ENCODE assay signal across 15 cellular contexts in genomic region chr21:43936186-43936967, GRCh38.
A peak's percentile ranks its signal among the peaks of the same experiment; 100 is the strongest.
DNase-seq lines count a peak whose midpoint lies in the region; ATAC-seq and TF ChIP-seq lines count a peak whose summit lies in the region.
"Had no signal": no experiment of that assay in that cellular context is flagged by ENCODE, and none has a peak within 500 bp of the region (broad histone marks: within the 10 kb centered on the region; RNA-seq: fewer than 3 reads in every experiment).

No MANE protein-coding gene starts in this region.

- no peaks in the 10 kb centered on the region for H3K9me3 ChIP-seq in breast epithelium
- no peaks in the 10 kb centered on the region for H3K9me3 ChIP-seq in mammary epithelial cell (replicated peaks; ENCODE audit: insufficient read depth, low read length)
- no peaks in the 10 kb centered on the region for H3K9me3 ChIP-seq in esophagus muscularis mucosa
- H3K9me3 ChIP-seq in thyroid gland, result no peaks in the 10 kb centered on the region
- H3K9me3 ChIP-seq: MG63 had no signal

- H3K9ac ChIP-seq in mammary epithelial cell (ENCODE audit: insufficient read depth, low read length), result no peak overlapping the region

- intact Hi-C loops in breast epithelium (cut with DNase I; ENCODE audit: low total_unique reads) (loop anchor here (5.0 kb wide), 1 partner anchor 69 kb away; the partner anchor contains the start of gene AGPAT3), mammary epithelial cell (cut with micrococcal nuclease) (no loop called here), esophagus muscularis mucosa (cut with DNase I) (loop anchor here (5.0 kb wide), 1 partner anchor 69 kb away; the partner anchor contains the start of gene AGPAT3), thyroid gland (cut with DNase I) (no loop called here)

- in situ Hi-C loops in mammary epithelial cell (cut with MboI; ENCODE audit: low sequenced_read_pairs in 2 of 2), result no loop called here

- TF ChIP-seq CTCF in breast epithelium (IDR thresholded peaks at IDR 0.05) (no peak), mammary epithelial cell (conservative IDR thresholded peaks at IDR 0.05 in 1 of 2, IDR thresholded peaks at IDR 0.05 in 1 of 2; ENCODE audit: extremely low read depth in 1 of 2, insufficient read depth in 1 of 2, low read depth in 1 of 2, low read length in 2 of 2) (no peak), esophagus muscularis mucosa (IDR thresholded peaks at IDR 0.05) (no peak), neural crest cell (conservative IDR thresholded peaks at IDR 0.05) (no peak), thyroid gland (IDR thresholded peaks at IDR 0.05) (no peak)

- peaks cover 0 to 8% of the 10 kb centered on the region in 2 donors for H3K4me1 ChIP-seq in breast epithelium
- peaks cover 4% of the 10 kb centered on the region for H3K4me1 ChIP-seq in mammary epithelial cell (ENCODE audit: insufficient read depth, low read length)
- H3K4me1 ChIP-seq in esophagus muscularis mucosa, result peaks cover 27 to 43% (median 35%) of the 10 kb centered on the region in 4 donors
- peaks cover 21 to 30% of the 10 kb centered on the region in 2 donors for H3K4me1 ChIP-seq in thyroid gland

- TF ChIP-seq POLR2A in breast epithelium (IDR thresholded peaks at IDR 0.05) (no peak), esophagus muscularis mucosa (IDR thresholded peaks at IDR 0.05; ENCODE audit: low read depth) (no peak), thyroid gland (IDR thresholded peaks at IDR 0.05) (no peak)

- H3K36me3 ChIP-seq in breast epithelium (no peaks in the 10 kb centered on the region), mammary epithelial cell (ENCODE audit: insufficient read depth, low read length) (no peaks in the 10 kb centered on the region), esophagus muscularis mucosa (peaks cover 0 to 23% (median 14%) of the 10 kb centered on the region in 4 donors), thyroid gland (no peaks in the 10 kb centered on the region)

- H3K9me3 Mint-ChIP-seq in neural crest cell, result no peaks in the 10 kb centered on the region
- H3K9me3 Mint-ChIP-seq: activated naive CD4-positive, alpha-beta T cell treated with anti-CD3 and anti-CD28 coated beads for 36 hours; immature natural killer cell; stimulated activated naive CD8-positive, alpha-beta T cell treated with anti-CD3 and anti-CD28 coated beads, Interleukin-15, Interleukin-2, amounts not matched to agents 100 ng/mL and 50 ng/mL, for 24 hours had no signal

- no peak for ATAC-seq in HG02970 (IDR thresholded peaks at IDR 0.05; ENCODE audit: low FRiP score, unreplicated experiment)

- H3K36me3 Mint-ChIP-seq in neural crest cell (ENCODE audit: low read depth), result no peaks in the 10 kb centered on the region

- TF ChIP-seq EP300 in esophagus muscularis mucosa (IDR thresholded peaks at IDR 0.05), result no peak

- H3K27me3 ChIP-seq in breast epithelium (no peaks in the 10 kb centered on the region), mammary epithelial cell (ENCODE audit: insufficient read depth, low read length) (no peaks in the 10 kb centered on the region), esophagus muscularis mucosa (no peaks in the 10 kb centered on the region), thyroid gland (no peaks in the 10 kb centered on the region)
- H3K27me3 ChIP-seq: MG63 had no signal

- H3K27me3 Mint-ChIP-seq in neural crest cell (ENCODE audit: low read depth), result no peaks in the 10 kb centered on the region
- H3K27me3 Mint-ChIP-seq: stimulated activated naive CD8-positive, alpha-beta T cell treated with anti-CD3 and anti-CD28 coated beads, Interleukin-15, Interleukin-2, amounts not matched to agents 100 ng/mL and 50 ng/mL, for 24 hours had no signal

- BruUV-seq in mammary epithelial cell (replicated peaks; lab: Mats Ljungman, UMichigan), result no TSS peak

- peak overlapping the region; percentile 27 for H3K27ac Mint-ChIP-seq in neural crest cell (ENCODE audit: unreplicated experiment)
- H3K27ac Mint-ChIP-seq: activated naive CD4-positive, alpha-beta T cell treated with anti-CD3 and anti-CD28 coated beads for 36 hours; immature natural killer cell; stimulated activated naive CD8-positive, alpha-beta T cell treated with anti-CD3 and anti-CD28 coated beads, Interleukin-15, Interleukin-2, amounts not matched to agents 100 ng/mL and 50 ng/mL, for 24 hours had no signal

- peak in 1 of 2 donors; percentile 60 for DNase-seq in breast epithelium (ENCODE audit: low spot score in 2 of 2)
- no peak for DNase-seq in mammary epithelial cell
- DNase-seq in esophagus muscularis mucosa (ENCODE audit: extremely low spot score), result no peak
- DNase-seq in neural crest cell (ENCODE audit: low read depth, low spot score), result no peak
- DNase-seq in thyroid gland, result peak in 1 of 2 donors; percentile 32
- no peak for DNase-seq in foreskin melanocyte
- no peak for DNase-seq in SIG-M5 (lab: John Stamatoyannopoulos, UW)
- DNase-seq: activated naive CD4-positive, alpha-beta T cell treated with anti-CD3 and anti-CD28 coated beads for 36 hours; COR-L47; immature natural killer cell; MG63; NCI-H2171 had no signal

- no peaks in the 10 kb centered on the region for H4K20me1 ChIP-seq in mammary epithelial cell (ENCODE audit: insufficient read depth, low read length)

- H3K4me2 ChIP-seq in mammary epithelial cell (ENCODE audit: insufficient read depth, low read depth, low read length), result no peak overlapping the region

- peaks cover 23% of the 10 kb centered on the region for H3K4me1 Mint-ChIP-seq in neural crest cell

- H2AFZ ChIP-seq in mammary epithelial cell (ENCODE audit: low read depth, low read length), result no peak overlapping the region

- H3K4me3 Mint-ChIP-seq in neural crest cell, result no peak overlapping the region
- H3K4me3 Mint-ChIP-seq: activated naive CD4-positive, alpha-beta T cell treated with anti-CD3 and anti-CD28 coated beads for 36 hours; immature natural killer cell; stimulated activated naive CD8-positive, alpha-beta T cell treated with anti-CD3 and anti-CD28 coated beads, Interleukin-15, Interleukin-2, amounts not matched to agents 100 ng/mL and 50 ng/mL, for 24 hours had no signal

- dilution Hi-C loops in mammary epithelial cell (cut with HindIII; ENCODE audit: low sequenced_read_pairs), result no loop called here

- H3K27ac ChIP-seq in breast epithelium (peak overlapping the region; percentile 68 to 83), mammary epithelial cell (ENCODE audit: insufficient read depth, low read depth, low read length) (no peak overlapping the region), esophagus muscularis mucosa (replicated peaks in 1 of 4) (peak overlapping the region; percentile 25 to 67 (median 50)), thyroid gland (peak overlapping the region in 2 of 3 donors; percentile 62 to 63)
- H3K27ac ChIP-seq: SK-N-MC had no signal

- WGBS in mammary epithelial cell (ENCODE audit: low coverage, missing lambda C conversion rate), result 42% methylated on average over 24 of the region's 25 CpGs
- 87% methylated on average over 19 of the region's 25 CpGs for WGBS in esophagus muscularis mucosa
- WGBS in thyroid gland, 2 donors, result 75 to 80% methylated on average over 17 to 25 of the region's 25 CpGs

- no peaks in the 10 kb centered on the region for H3K79me2 ChIP-seq in mammary epithelial cell (ENCODE audit: insufficient read depth, low read length)

- CTCF ChIA-PET in mammary epithelial cell (lab: Charles Lee; ENCODE audit: low non-redundant PET), result no interaction called here

- H3K4me3 ChIP-seq in breast epithelium, result peak overlapping the region in 1 of 3 donors; percentile 28
- no peak overlapping the region for H3K4me3 ChIP-seq in mammary epithelial cell (replicated peaks in 1 of 3; ENCODE audit: insufficient read depth in 1 of 3, low read depth in 2 of 3, low read length in 3 of 3)
- H3K4me3 ChIP-seq in esophagus muscularis mucosa, result no peak overlapping the region
- no peak overlapping the region for H3K4me3 ChIP-seq in thyroid gland (replicated peaks in 1 of 3)
- H3K4me3 ChIP-seq: MG63, SK-N-MC had no signal

Comparison
In these comparisons a context has a peak if more than half of its experiments do, and no peak if none do; other contexts are left out.
1. intact Hi-C loops: an anchor here in breast epithelium (5.0 kb wide) and esophagus muscularis mucosa (5.0 kb wide); none called in mammary epithelial cell and thyroid gland.